In the genomic region with DNA sequence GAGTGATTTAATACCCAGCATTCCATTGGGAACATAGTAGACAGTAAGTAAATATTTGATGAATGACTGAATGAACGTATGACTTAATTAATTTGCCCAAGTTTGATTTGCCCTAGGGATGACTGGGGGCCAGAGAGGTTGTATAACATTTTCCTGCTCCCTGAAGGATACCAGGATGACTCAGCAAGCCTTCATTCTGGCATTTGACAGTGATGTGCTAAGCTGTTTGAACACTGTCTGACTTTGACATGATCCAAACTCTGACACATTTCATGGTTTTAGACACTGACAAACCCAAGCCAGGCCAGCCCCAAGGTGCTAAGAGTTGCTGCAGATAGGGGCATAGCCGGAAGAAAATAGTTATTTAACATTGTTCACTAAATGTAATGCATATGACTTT, we compare ENCODE assay signal across 22 cellular contexts. TPM values are rescaled to one million over a fixed set of nuclear protein-coding genes. Genes with fewer than 3 reads are reported as not detected.
DNase-seq lines count a peak whose midpoint lies in the region; ATAC-seq and TF ChIP-seq lines count a peak whose summit lies in the region.
"Had no signal": no experiment of that assay in that cellular context is flagged by ENCODE, and none has a peak within 500 bp of the region (broad histone marks: within the 10 kb centered on the region; RNA-seq: fewer than 3 reads in every experiment).

No MANE protein-coding gene starts in this region.

- in situ Hi-C loops in brain microvascular endothelial cell (cut with HindIII; ENCODE audit: low pct_ligation_motif_present, low sequenced_read_pairs), result no loop called here

- peak; percentile 51 for DNase-seq in COLO829 (ENCODE audit: low spot score)
- peak; percentile 26 for DNase-seq in HT-29 (ENCODE audit: low spot score)
- peak; percentile 49 for DNase-seq in brain microvascular endothelial cell
- DNase-seq in left lobe of liver (ENCODE audit: low spot score), result no peak
- no peak for DNase-seq in epidermal melanocyte (ENCODE audit: insufficient read length, low spot score)
- DNase-seq in hippocampal formation (lab: John Stamatoyannopoulos, UW), result no peak
- no peak for DNase-seq in NCI-H1436 (lab: John Stamatoyannopoulos, UW)
- DNase-seq: activated CD4-positive, alpha-beta T cell treated with anti-CD3 and anti-CD28 coated beads, Interleukin-2, amount 50 U/mL, for 4 hours; activated T-cell treated with anti-CD3 and anti-CD28 coated beads, Interleukin-2, amount 50 U/mL, for 48 hours; aorta; DMS79 treated with DMSO at 0.1 percent for 48 hours; H7; Karpas-422; midbrain; NCI-H1694 treated with DMSO at 0.1 percent for 48 hours; NCI-H774; ovary; stimulated activated CD4-positive, alpha-beta T cell treated with anti-CD3 and anti-CD28 coated beads, Interleukin-12 subunit alpha, Interleukin-12 subunit beta, amount 100 ng/mL, for 4 hours; T-helper 9 cell had no signal

- no peak overlapping the region for H3K27ac ChIP-seq in brain microvascular endothelial cell
- H3K27ac ChIP-seq: BLaER1, ovary had no signal

- peak; percentile 75 for ATAC-seq in left lobe of liver
- ATAC-seq in GM21515 (IDR thresholded peaks at IDR 0.05; ENCODE audit: unreplicated experiment), result no peak
- ATAC-seq: Right ventricle myocardium inferior had no signal

- no peak for TF ChIP-seq CTCF in brain microvascular endothelial cell (IDR thresholded peaks at IDR 0.05; ENCODE audit: low read depth, low read length, missing control alignments)

- no peak overlapping the region for H3K4me3 ChIP-seq in brain microvascular endothelial cell (ENCODE audit: low read depth, low read length)
- H3K4me3 ChIP-seq: BLaER1, ovary had no signal

- no peaks in the 10 kb centered on the region for H3K36me3 ChIP-seq in brain microvascular endothelial cell (replicated peaks)
- H3K36me3 ChIP-seq: BLaER1, ovary had no signal

- H3K27me3 ChIP-seq in brain microvascular endothelial cell (replicated peaks), result no peaks in the 10 kb centered on the region
- H3K27me3 ChIP-seq: BLaER1, ovary had no signal

RNA-seq across cellular contexts. Expression of gene KLF12, which starts 53.4 kb away (rescaled TPM):
- 5.1 and 5.7 TPM in 2 replicates for total RNA-seq in HT-29 (2014; rRNA removed; shearing (Covaris generic))
- 15.7 TPM for total RNA-seq in left lobe of liver

Comparison
In these comparisons a context has a peak if more than half of its experiments do, and no peak if none do; other contexts are left out.
1. DNase-seq: peak in COLO829 (single experiment), HT-29 (single experiment) and brain microvascular endothelial cell (single experiment); none in left lobe of liver (single experiment), epidermal melanocyte (single experiment), hippocampal formation (0 of 2) and NCI-H1436 (single experiment).